Comparison of ENCODE assay signal across 16 cellular contexts in the genomic region with DNA sequence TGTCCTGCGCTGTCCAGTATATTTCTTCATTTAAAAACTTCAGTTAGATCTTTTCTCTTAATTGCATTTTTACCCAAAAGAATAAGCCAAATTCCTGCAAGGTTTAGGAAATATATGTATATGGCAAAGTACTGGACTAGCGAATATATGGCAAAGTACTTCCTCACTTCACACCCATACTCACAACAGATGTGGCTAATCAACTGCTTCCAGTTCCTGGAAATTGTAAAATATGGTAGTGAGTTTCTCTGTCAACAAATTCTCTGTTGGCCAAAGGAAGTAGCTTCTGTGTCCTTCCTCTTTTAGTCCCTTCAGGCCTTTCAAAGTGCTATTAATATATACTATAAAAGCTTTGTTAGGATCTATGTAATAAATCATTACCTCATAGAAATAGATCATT. TPM values are rescaled to one million over a fixed set of nuclear protein-coding genes. Genes with fewer than 3 reads are reported as not detected.
DNase-seq lines count a peak whose midpoint lies in the region; TF ChIP-seq lines count a peak whose summit lies in the region.
"Had no signal": no experiment of that assay in that cellular context is flagged by ENCODE, and none has a peak within 500 bp of the region (broad histone marks: within the 10 kb centered on the region; RNA-seq: fewer than 3 reads in every experiment).

No MANE protein-coding gene starts in this region.

- no peaks in the 10 kb centered on the region for H3K9me2 ChIP-seq in DOHH2 (replicated peaks; ENCODE audit: control insufficient read depth, low read length)
- H3K9me2 ChIP-seq in OCI-LY7 (ENCODE audit: insufficient read depth, low read length), result no peaks in the 10 kb centered on the region

- peaks cover 9% of the 10 kb centered on the region for H3K9me3 Mint-ChIP-seq in activated naive CD8-positive, alpha-beta T cell treated with anti-CD3 and anti-CD28 coated beads for 36 hours
- H3K9me3 Mint-ChIP-seq: mesothelial cell of epicardium had no signal

- intact Hi-C loops in OCI-LY7 (cut with micrococcal nuclease; ENCODE audit: unreplicated experiment) (no loop called here), breast epithelium (cut with DNase I; ENCODE audit: low total_unique reads) (no loop called here), A673 (cut with micrococcal nuclease; ENCODE audit: unreplicated experiment) (no loop called here)

- H3K4me2 ChIP-seq in DOHH2 (ENCODE audit: low read length) (peak overlapping the region; percentile 27), OCI-LY7 (ENCODE audit: low read length) (peak overlapping the region; percentile 29)

- H2AFZ ChIP-seq in OCI-LY7 (ENCODE audit: low read length), result peak overlapping the region; percentile 72; the same call in 1 of the 2 replicates

- TF ChIP-seq POLR2A in breast epithelium (IDR thresholded peaks at IDR 0.05), result no peak

- POLR2A ChIA-PET in OCI-LY7 (lab: Charles Lee) (interaction anchor here (0.7 to 19.7 kb wide), 6 partner anchors 8 to 23 kb away, joined by 3 to 296 read pairs (median 24); a partner anchor contains a TSS), A673 (lab: Charles Lee; ENCODE audit: low non-redundant PET) (no interaction called here)

- peaks cover 76% of the 10 kb centered on the region for H3K4me1 Mint-ChIP-seq in activated naive CD8-positive, alpha-beta T cell treated with anti-CD3 and anti-CD28 coated beads for 36 hours
- H3K4me1 Mint-ChIP-seq: mesothelial cell of epicardium had no signal

- H3K4me3 Mint-ChIP-seq in activated naive CD8-positive, alpha-beta T cell treated with anti-CD3 and anti-CD28 coated beads for 36 hours, result peak overlapping the region; percentile 69
- H3K4me3 Mint-ChIP-seq: mesothelial cell of epicardium had no signal

- 0 out of 2 replicates have a peak overlapping the region, but pooled peaks have one; percentile 2 for H3K4me3 ChIP-seq in DOHH2 (ENCODE audit: low read length)
- H3K4me3 ChIP-seq in OCI-LY7 (ENCODE audit: low read depth, low read length, poor library complexity, severe bottlenecking), result no peak overlapping the region
- no peak overlapping the region for H3K4me3 ChIP-seq in breast epithelium
- H3K4me3 ChIP-seq in A673 (ENCODE audit: low read depth, low read length, poor library complexity, severe bottlenecking), result no peak overlapping the region
- H3K4me3 ChIP-seq: psoas muscle, stomach had no signal

- H3K27me3 Mint-ChIP-seq in activated naive CD8-positive, alpha-beta T cell treated with anti-CD3 and anti-CD28 coated beads for 36 hours, result no peaks in the 10 kb centered on the region

- H3K27ac ChIP-seq in DOHH2 (ENCODE audit: low read depth, low read length) (no peak overlapping the region), OCI-LY7 (ENCODE audit: low read depth, low read length, poor library complexity, severe bottlenecking) (no peak overlapping the region), breast epithelium (no peak overlapping the region), A673 (ENCODE audit: low read depth, low read length, poor library complexity, severe bottlenecking) (no peak overlapping the region)
- H3K27ac ChIP-seq: psoas muscle had no signal

- no peaks in the 10 kb centered on the region for H3F3A ChIP-seq in DOHH2 (ENCODE audit: control insufficient read depth, insufficient read depth)

- H3K79me2 ChIP-seq in DOHH2 (ENCODE audit: control insufficient read depth, low read length), result no peaks in the 10 kb centered on the region
- H3K79me2 ChIP-seq in OCI-LY7 (ENCODE audit: insufficient read depth, low read depth, low read length), result no peaks in the 10 kb centered on the region

- H4K20me1 ChIP-seq in DOHH2 (ENCODE audit: control insufficient read depth, insufficient read depth, low read depth, low read length) (no peaks in the 10 kb centered on the region), OCI-LY7 (ENCODE audit: insufficient read depth, low read length) (no peaks in the 10 kb centered on the region)

- no peaks in the 10 kb centered on the region for H3K9me3 ChIP-seq in DOHH2 (ENCODE audit: control insufficient read depth, insufficient read depth, low read length)
- H3K9me3 ChIP-seq in OCI-LY7 (ENCODE audit: low read length), result no peaks in the 10 kb centered on the region
- no peaks in the 10 kb centered on the region for H3K9me3 ChIP-seq in breast epithelium
- H3K9me3 ChIP-seq in A673 (ENCODE audit: low read depth, low read length, poor library complexity, severe bottlenecking), result no peaks in the 10 kb centered on the region
- H3K9me3 ChIP-seq: psoas muscle, stomach had no signal

- peaks cover 56% of the 10 kb centered on the region for H3K36me3 Mint-ChIP-seq in activated naive CD8-positive, alpha-beta T cell treated with anti-CD3 and anti-CD28 coated beads for 36 hours
- H3K36me3 Mint-ChIP-seq: mesothelial cell of epicardium had no signal

- peak overlapping the region; percentile 97 for H3K27ac Mint-ChIP-seq in activated naive CD8-positive, alpha-beta T cell treated with anti-CD3 and anti-CD28 coated beads for 36 hours
- H3K27ac Mint-ChIP-seq: mesothelial cell of epicardium had no signal

- DNase-seq in AML-193 (lab: John Stamatoyannopoulos, UW), result peak; percentile 97 to 98
- peak; percentile 51 for DNase-seq in OCI-LY7 (ENCODE audit: low spot score)
- no peak for DNase-seq in activated naive CD8-positive, alpha-beta T cell treated with anti-CD3 and anti-CD28 coated beads for 36 hours
- no peak for DNase-seq in NCI-H128 (lab: John Stamatoyannopoulos, UW; ENCODE audit: unreplicated experiment)
- no peak for DNase-seq in NCI-H1417 (lab: John Stamatoyannopoulos, UW)
- no peak for DNase-seq in breast epithelium (ENCODE audit: low spot score in 2 of 2)
- no peak for DNase-seq in A673 (ENCODE audit: low spot score)
- DNase-seq: activated CD8-positive, alpha-beta memory T cell treated with anti-CD3 and anti-CD28 coated beads for 24 hours; NCI-H2029; NK-92 treated with Interleukin-12 subunit alpha and Interleukin-12 subunit beta, amount 100 ng/mL, for 24 hours; psoas muscle; stomach had no signal

- no TSS peak for BruUV-seq in OCI-LY7 (replicated peaks; lab: Mats Ljungman, UMichigan)
- BruUV-seq in A673 (replicated peaks; lab: Mats Ljungman, UMichigan), result no TSS peak

- H3K4me1 ChIP-seq in DOHH2 (ENCODE audit: control insufficient read depth, low read length) (peaks cover 71% of the 10 kb centered on the region), OCI-LY7 (ENCODE audit: insufficient read depth, low read length, poor library complexity, severe bottlenecking) (peaks cover 81% of the 10 kb centered on the region), breast epithelium (no peaks in the 10 kb centered on the region), A673 (ENCODE audit: insufficient read depth, low read length, poor library complexity, severe bottlenecking) (no peaks in the 10 kb centered on the region)
- H3K4me1 ChIP-seq: psoas muscle, stomach had no signal

- H3K36me3 ChIP-seq in DOHH2 (ENCODE audit: control insufficient read depth, low read length), result no peaks in the 10 kb centered on the region
- H3K36me3 ChIP-seq in OCI-LY7 (ENCODE audit: insufficient read depth, low read length), result no peaks in the 10 kb centered on the region
- no peaks in the 10 kb centered on the region for H3K36me3 ChIP-seq in breast epithelium
- no peaks in the 10 kb centered on the region for H3K36me3 ChIP-seq in A673 (ENCODE audit: insufficient read depth, low read length, poor library complexity, severe bottlenecking)
- H3K36me3 ChIP-seq: stomach had no signal

- TF ChIP-seq CTCF in DOHH2 (IDR thresholded peaks at IDR 0.05; ENCODE audit: low read depth, low read length, poor library complexity, severe bottlenecking) (no peak), OCI-LY7 (conservative IDR thresholded peaks at IDR 0.05; ENCODE audit: low read length) (no peak), breast epithelium (IDR thresholded peaks at IDR 0.05) (no peak), A673 (conservative IDR thresholded peaks at IDR 0.05; ENCODE audit: low read depth, low read length) (no peak)

- H3K27me3 ChIP-seq in DOHH2 (ENCODE audit: control insufficient read depth, low read length), result no peaks in the 10 kb centered on the region
- peaks cover 0 to 4% of the 10 kb centered on the region in 2 donors for H3K27me3 ChIP-seq in breast epithelium
- peaks cover 55% of the 10 kb centered on the region for H3K27me3 ChIP-seq in A673 (replicated peaks; ENCODE audit: insufficient read depth, low read depth, low read length, poor library complexity)
- H3K27me3 ChIP-seq: stomach had no signal

- CTCF ChIA-PET in OCI-LY7 (lab: Charles Lee; ENCODE audit: unreplicated experiment) (interaction anchor here (1.0 to 1.5 kb wide), 2 partner anchors 8 to 13 kb away, joined by 3 read pairs; no protein-coding TSS in a partner anchor), A673 (lab: Charles Lee) (no interaction called here)

RNA-seq across cellular contexts. Expression of a gene that starts 22.0 kb away (rescaled TPM):
- total RNA-seq in OCI-LY7 (2014; rRNA removed; shearing (Covaris generic)), result 18.8 and 32.0 TPM in 2 replicates
- total RNA-seq in OCI-LY7 (2022) (29.8 and 42.6 TPM in 2 replicates), breast epithelium (1 to 10 TPM in 1 of 3 donors, under 1 TPM in 1, not detected in 1; 0.59 to 1.6 TPM), A673 (2021) (not detected in 2 replicates)
- 1 to 10 TPM in 1 of 2 experiments, under 1 TPM in 1; 0.52 to 1.0 TPM for total RNA-seq in activated naive CD8-positive, alpha-beta T cell treated with anti-CD3 and anti-CD28 coated beads for 36 hours
- total RNA-seq: astrocyte, mesothelial cell of epicardium, psoas muscle, stomach had no signal

RNA-seq across cellular contexts. Expression of a gene that starts 31.0 kb away (rescaled TPM):
- total RNA-seq in OCI-LY7 (2014; rRNA removed; shearing (Covaris generic)), result 70.7 and 78.0 TPM in 2 replicates
- total RNA-seq in OCI-LY7 (2022) (80.4 and 87.8 TPM in 2 replicates), breast epithelium (100 to 1,000 TPM; 113 to 121 (median 114) TPM), A673 (2021) (90.7 and 95.6 TPM in 2 replicates)
- 100 to 1,000 TPM; 196 to 204 TPM for total RNA-seq in activated naive CD8-positive, alpha-beta T cell treated with anti-CD3 and anti-CD28 coated beads for 36 hours

RNA-seq across cellular contexts. Expression of a gene that starts 39.7 kb away (rescaled TPM):
- 14.7 and 16.4 TPM in 2 replicates for total RNA-seq in OCI-LY7 (2014; rRNA removed; shearing (Covaris generic))
- 8.8 and 10.1 TPM in 2 replicates for total RNA-seq in OCI-LY7 (2022)
- total RNA-seq in activated naive CD8-positive, alpha-beta T cell treated with anti-CD3 and anti-CD28 coated beads for 36 hours, result 10 to 100 TPM; 48.6 to 54.7 TPM
- 10 to 100 TPM; 14.4 to 22.1 (median 15.1) TPM for total RNA-seq in breast epithelium
- 25.8 and 27.7 TPM in 2 replicates for total RNA-seq in A673 (2021)

RNA-seq across cellular contexts. Expression of a gene that starts 56.3 kb away (rescaled TPM):
- not detected in 2 replicates for total RNA-seq in OCI-LY7 (2014; rRNA removed; shearing (Covaris generic))
- total RNA-seq in OCI-LY7 (2022), result not detected in 2 replicates
- not detected for total RNA-seq in activated naive CD8-positive, alpha-beta T cell treated with anti-CD3 and anti-CD28 coated beads for 36 hours
- not detected for total RNA-seq in breast epithelium
- total RNA-seq in A673 (2021), result not detected in 2 replicates
- total RNA-seq: astrocyte; mesothelial cell of epicardium; psoas muscle; stomach; T-helper 1 cell treated with Interleukin-12 subunit alpha and Interleukin-12 subunit beta and Interleukin-4 antibody, amounts not matched to agents 30 ng/mL and 1 ng/mL, for 36 hours had no signal

Comparison
In these comparisons a context has a peak if more than half of its experiments do, and no peak if none do; other contexts are left out.
1. DNase-seq: peak in AML-193 (2 of 2) and OCI-LY7 (single experiment); none in activated naive CD8-positive, alpha-beta T cell treated with anti-CD3 and anti-CD28 coated beads for 36 hours (single experiment), NCI-H128 (single experiment), NCI-H1417 (0 of 3), breast epithelium (0 of 2) and A673 (single experiment).
2. RNA of a gene that starts 22.0 kb away (total RNA-seq): 18.8 to 42.6 TPM in OCI-LY7; 0.52 to 1.0 TPM in activated naive CD8-positive, alpha-beta T cell treated with anti-CD3 and anti-CD28 coated beads for 36 hours, 0.59 to 1.6 TPM in breast epithelium and not detected in A673; every median in the first group is over 4 times any median in the second.